Comparison of ENCODE assay signal across 9 cellular contexts in genomic region chr15:74642724-74643367, GRCh38. TPM values are rescaled to one million over a fixed set of nuclear protein-coding genes. Genes with fewer than 3 reads are reported as not detected.
DNase-seq lines count a peak whose midpoint lies in the region; TF ChIP-seq lines count a peak whose summit lies in the region.
"Had no signal": no experiment of that assay in that cellular context is flagged by ENCODE, and none has a peak within 500 bp of the region (broad histone marks: within the 10 kb centered on the region; RNA-seq: fewer than 3 reads in every experiment).

No MANE protein-coding gene starts in this region.

- WGBS in suprapubic skin: 16% methylated on average over 6 of the region's 6 CpGs

- no peak overlapping the region for H3K4me3 Mint-ChIP-seq in activated CD4-positive, alpha-beta memory T cell treated with anti-CD3 and anti-CD28 coated beads, Interleukin-2, amount 10 ng/mL, durations not matched to agents 7 days and 5 days
- H3K4me3 Mint-ChIP-seq in activated CD4-positive, alpha-beta memory T cell treated with anti-CD3 and anti-CD28 coated beads for 36 hours: no peak overlapping the region

- no peak for TF ChIP-seq POLR2A in suprapubic skin (IDR thresholded peaks at IDR 0.05)

- peaks cover 35% of the 10 kb centered on the region for H3K4me1 ChIP-seq in suprapubic skin

- H3K4me3 ChIP-seq in suprapubic skin: peak overlapping the region; percentile 22

- peaks cover 16% of the 10 kb centered on the region for H3K36me3 Mint-ChIP-seq in activated CD4-positive, alpha-beta memory T cell treated with anti-CD3 and anti-CD28 coated beads, Interleukin-2, amount 10 ng/mL, durations not matched to agents 7 days and 5 days (ENCODE audit: low read depth)
- H3K36me3 Mint-ChIP-seq in activated CD4-positive, alpha-beta memory T cell treated with anti-CD3 and anti-CD28 coated beads for 36 hours: peaks cover 5% of the 10 kb centered on the region

- peaks cover 8% of the 10 kb centered on the region for H3K4me1 Mint-ChIP-seq in activated CD4-positive, alpha-beta memory T cell treated with anti-CD3 and anti-CD28 coated beads, Interleukin-2, amount 10 ng/mL, durations not matched to agents 7 days and 5 days
- peaks cover 6% of the 10 kb centered on the region for H3K4me1 Mint-ChIP-seq in activated CD4-positive, alpha-beta memory T cell treated with anti-CD3 and anti-CD28 coated beads for 36 hours (ENCODE audit: low read depth)

- no peaks in the 10 kb centered on the region for H3K9me3 ChIP-seq in suprapubic skin

- no peak for TF ChIP-seq CTCF in suprapubic skin (IDR thresholded peaks at IDR 0.05)

- TF ChIP-seq EP300 in suprapubic skin (IDR thresholded peaks at IDR 0.05): no peak

- peak overlapping the region; percentile 71 for H3K27ac ChIP-seq in suprapubic skin

- DNase-seq in NCI-H1417 (lab: John Stamatoyannopoulos, UW) (peak in 2 of 3 experiments; percentile 80 to 90), NCI-H1417 treated with DMSO at 0.1 percent for 48 hours (lab: John Stamatoyannopoulos, UW) (no peak), amniotic epithelial cell (ENCODE audit: low read depth) (peak; percentile 50), iPS-NIHi11 (ENCODE audit: low spot score) (peak; percentile 58), suprapubic skin (ENCODE audit: low spot score in 2 of 2) (no peak)
- no peak for DNase-seq in activated CD8-positive, alpha-beta memory T cell treated with anti-CD3 and anti-CD28 coated beads, Interleukin-2, amount 50 U/mL, for 48 hours
- no peak for DNase-seq in activated CD4-positive, alpha-beta memory T cell treated with anti-CD3 and anti-CD28 coated beads, Interleukin-2, amount 10 ng/mL, durations not matched to agents 7 days and 5 days
- DNase-seq in activated CD4-positive, alpha-beta memory T cell treated with anti-CD3 and anti-CD28 coated beads for 36 hours: no peak
- DNase-seq: NCI-H1694 treated with DMSO at 0.1 percent for 48 hours had no signal

- intact Hi-C loops in activated CD4-positive, alpha-beta memory T cell treated with anti-CD3 and anti-CD28 coated beads for 36 hours (cut with micrococcal nuclease): no loop called here

- no peaks in the 10 kb centered on the region for H3K27me3 ChIP-seq in suprapubic skin

- H3K27ac Mint-ChIP-seq in activated CD4-positive, alpha-beta memory T cell treated with anti-CD3 and anti-CD28 coated beads, Interleukin-2, amount 10 ng/mL, durations not matched to agents 7 days and 5 days: no peak overlapping the region
- H3K27ac Mint-ChIP-seq in activated CD4-positive, alpha-beta memory T cell treated with anti-CD3 and anti-CD28 coated beads for 36 hours: no peak overlapping the region

- POLR2A ChIA-PET in activated CD4-positive, alpha-beta memory T cell treated with anti-CD3 and anti-CD28 coated beads, Interleukin-2, amount 10 ng/mL, durations not matched to agents 7 days and 5 days (lab: Charles Lee): no interaction called here
- POLR2A ChIA-PET in activated CD4-positive, alpha-beta memory T cell treated with anti-CD3 and anti-CD28 coated beads for 36 hours (lab: Charles Lee): interaction anchor here (1.4 kb wide), 1 partner anchor 126 kb away, joined by 3 read pairs; no protein-coding TSS in a partner anchor

- no peaks in the 10 kb centered on the region for H3K27me3 Mint-ChIP-seq in activated CD4-positive, alpha-beta memory T cell treated with anti-CD3 and anti-CD28 coated beads, Interleukin-2, amount 10 ng/mL, durations not matched to agents 7 days and 5 days
- H3K27me3 Mint-ChIP-seq in activated CD4-positive, alpha-beta memory T cell treated with anti-CD3 and anti-CD28 coated beads for 36 hours: no peaks in the 10 kb centered on the region

- H3K9me3 Mint-ChIP-seq in activated CD4-positive, alpha-beta memory T cell treated with anti-CD3 and anti-CD28 coated beads, Interleukin-2, amount 10 ng/mL, durations not matched to agents 7 days and 5 days: no peaks in the 10 kb centered on the region
- no peaks in the 10 kb centered on the region for H3K9me3 Mint-ChIP-seq in activated CD4-positive, alpha-beta memory T cell treated with anti-CD3 and anti-CD28 coated beads for 36 hours

- peaks cover 21% of the 10 kb centered on the region for H3K36me3 ChIP-seq in suprapubic skin

- CTCF ChIA-PET in activated CD4-positive, alpha-beta memory T cell treated with anti-CD3 and anti-CD28 coated beads, Interleukin-2, amount 10 ng/mL, durations not matched to agents 7 days and 5 days (lab: Charles Lee): interaction anchor here (2.1 to 13.8 kb wide), 2 partner anchors 8 to 126 kb away, joined by 9 to 329 read pairs; no protein-coding TSS in a partner anchor
- CTCF ChIA-PET in activated CD4-positive, alpha-beta memory T cell treated with anti-CD3 and anti-CD28 coated beads for 36 hours (lab: Charles Lee): interaction anchor here (1.7 to 13.7 kb wide), 3 partner anchors 10 to 128 kb away, joined by 3 to 434 read pairs (median 10); no protein-coding TSS in a partner anchor

RNA-seq across cellular contexts. Expression of gene CLK3, which starts 27.2 kb away (rescaled TPM):
- total RNA-seq in suprapubic skin: 100 to 1,000 TPM in 3 of 4 donors, 10 to 100 TPM in 1; 93.1 to 244 (median 115) TPM
- 100 to 1,000 TPM; 133 to 136 TPM for total RNA-seq in activated CD4-positive, alpha-beta memory T cell treated with anti-CD3 and anti-CD28 coated beads, Interleukin-2, amount 10 ng/mL, durations not matched to agents 7 days and 5 days
- 100 to 1,000 TPM; 118 to 124 TPM for total RNA-seq in activated CD4-positive, alpha-beta memory T cell treated with anti-CD3 and anti-CD28 coated beads for 36 hours

RNA-seq across cellular contexts. Expression of gene EDC3, which starts 53.0 kb away (rescaled TPM):
- 10 to 100 TPM; 13.0 to 52.4 (median 23.5) TPM for total RNA-seq in suprapubic skin
- total RNA-seq in activated CD4-positive, alpha-beta memory T cell treated with anti-CD3 and anti-CD28 coated beads, Interleukin-2, amount 10 ng/mL, durations not matched to agents 7 days and 5 days: 10 to 100 TPM; 36.3 to 39.6 TPM
- total RNA-seq in activated CD4-positive, alpha-beta memory T cell treated with anti-CD3 and anti-CD28 coated beads for 36 hours: 10 to 100 TPM; 36.8 to 39.9 TPM

Comparison
In these comparisons a context has a peak if more than half of its experiments do, and no peak if none do; other contexts are left out.
1. DNase-seq: peak in NCI-H1417 (2 of 3), amniotic epithelial cell (single experiment) and iPS-NIHi11 (single experiment); none in NCI-H1417 treated with DMSO at 0.1 percent for 48 hours (single experiment), suprapubic skin (0 of 2), activated CD8-positive, alpha-beta memory T cell treated with anti-CD3 and anti-CD28 coated beads, Interleukin-2, amount 50 U/mL, for 48 hours (single experiment), activated CD4-positive, alpha-beta memory T cell treated with anti-CD3 and anti-CD28 coated beads, Interleukin-2, amount 10 ng/mL, durations not matched to agents 7 days and 5 days (single experiment) and activated CD4-positive, alpha-beta memory T cell treated with anti-CD3 and anti-CD28 coated beads for 36 hours (single experiment).